Comparison of ENCODE assay signal across 8 cellular contexts in the genomic region with DNA sequence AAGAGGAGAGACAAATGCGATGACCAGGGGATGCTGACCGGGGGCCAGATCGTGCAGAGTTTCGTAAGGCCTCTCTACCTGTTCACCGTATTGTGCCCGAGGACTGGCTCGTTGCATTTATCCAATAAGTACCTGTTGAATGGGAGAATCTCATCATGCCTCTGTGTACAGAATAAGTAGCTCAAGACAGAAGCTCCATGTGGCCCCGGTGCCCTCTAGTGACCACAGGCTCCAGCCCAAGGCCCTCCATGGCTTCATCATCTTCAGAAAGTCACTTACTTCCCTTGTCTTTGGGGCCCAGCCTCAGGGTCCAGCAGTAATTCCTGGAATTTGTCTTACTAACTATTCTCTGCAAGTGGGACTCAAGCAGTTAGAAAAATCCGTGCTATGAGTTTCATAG.
DNase-seq lines count a peak whose midpoint lies in the region; ATAC-seq, FAIRE-seq and TF ChIP-seq lines count a peak whose summit lies in the region.

No MANE protein-coding gene starts in this region.

- WGBS in heart left ventricle, 4 donors: 76 to 82% (median 81%) methylated on average over 9 of the region's 9 CpGs
- WGBS in neuronal stem cell (ENCODE audit: extremely low coverage in 2 of 2, insufficient read length in 2 of 2, insufficient replicate concordance in 1 of 2), 2 donors: no CpG with 5 or more reads among the region's 9 CpGs

- H3K4me3 Mint-ChIP-seq in endothelial cell (ENCODE audit: unreplicated experiment): no peak overlapping the region

- H3K4me1 Mint-ChIP-seq in endothelial cell (ENCODE audit: unreplicated experiment): no peaks in the 10 kb centered on the region

- H3K18ac ChIP-seq in neuronal stem cell (ENCODE audit: low read length): no peak overlapping the region

- no peak overlapping the region for H4K91ac ChIP-seq in neuronal stem cell (ENCODE audit: low read depth, low read length, poor library complexity)

- no peak overlapping the region for H3K4ac ChIP-seq in neuronal stem cell (ENCODE audit: low read length)

- no peak overlapping the region for H3K4me2 ChIP-seq in OCI-LY3 (ENCODE audit: low read length)
- no peak overlapping the region for H3K4me2 ChIP-seq in neuronal stem cell (ENCODE audit: insufficient read depth, low read length, poor library complexity, severe bottlenecking)

- TF ChIP-seq CTCF in heart left ventricle (IDR thresholded peaks at IDR 0.05): peak; percentile 22 to 65 (median 50)
- TF ChIP-seq CTCF in right atrium auricular region (IDR thresholded peaks at IDR 0.05): peak in 1 of 2 donors; percentile 64
- TF ChIP-seq CTCF in OCI-LY3 (IDR thresholded peaks at IDR 0.05; ENCODE audit: low read depth, low read length): peak; percentile 54
- TF ChIP-seq CTCF in endothelial cell (IDR thresholded peaks at IDR 0.05; ENCODE audit: unreplicated experiment): no peak

- DNase-seq in heart left ventricle (peak in 4 of 5 donors; percentile 18 to 44 (median 38)), right atrium auricular region (ENCODE audit: low spot score) (no peak), endothelial cell (ENCODE audit: low spot score) (peak; percentile 55), neuronal stem cell (ENCODE audit: low spot score) (peak; percentile 20), NCI-H2171 (lab: John Stamatoyannopoulos, UW) (no peak), SIG-M5 (lab: John Stamatoyannopoulos, UW) (no peak), GM19239 (ENCODE audit: insufficient read length, low spot score) (no peak)

- H3K27ac ChIP-seq in heart left ventricle: no peak overlapping the region
- no peak overlapping the region for H3K27ac ChIP-seq in right atrium auricular region
- no peak overlapping the region for H3K27ac ChIP-seq in OCI-LY3 (ENCODE audit: low read length)
- H3K27ac ChIP-seq in neuronal stem cell (replicated peaks; ENCODE audit: low read length): no peak overlapping the region

- H3K4me1 ChIP-seq in heart left ventricle (peaks cover 0 to 17% (median 2%) of the 10 kb centered on the region in 12 donors), right atrium auricular region (no peaks in the 10 kb centered on the region), OCI-LY3 (ENCODE audit: low read length) (peaks cover 13% of the 10 kb centered on the region), neuronal stem cell (ENCODE audit: control insufficient read depth in 2 of 2, insufficient read depth in 1 of 2, low read depth in 1 of 2, low read length in 2 of 2) (peaks cover 2 to 6% of the 10 kb centered on the region in 2 donors)

- TF ChIP-seq POLR2A in heart left ventricle (IDR thresholded peaks at IDR 0.05): no peak

- H2BK12ac ChIP-seq in neuronal stem cell (ENCODE audit: low read length): no peak overlapping the region

- H3K9ac ChIP-seq in OCI-LY3 (ENCODE audit: low read length) (no peak overlapping the region), neuronal stem cell (ENCODE audit: low read depth, low read length, poor library complexity) (no peak overlapping the region)

- no peaks in the 10 kb centered on the region for H3K36me3 Mint-ChIP-seq in endothelial cell (ENCODE audit: low read depth, unreplicated experiment)

- H3K36me3 ChIP-seq in heart left ventricle (peaks cover 0 to 5% (median 0%) of the 10 kb centered on the region in 9 donors), right atrium auricular region (no peaks in the 10 kb centered on the region), OCI-LY3 (replicated peaks; ENCODE audit: low read depth, low read length) (no peaks in the 10 kb centered on the region), neuronal stem cell (replicated peaks in 1 of 2; ENCODE audit: control insufficient read depth in 2 of 2, insufficient read depth in 2 of 2, low read length in 2 of 2) (no peaks in the 10 kb centered on the region)

- no peak overlapping the region for H2BK120ac ChIP-seq in neuronal stem cell (ENCODE audit: low read depth, low read length)

- no peaks in the 10 kb centered on the region for H3K9me3 Mint-ChIP-seq in endothelial cell (ENCODE audit: unreplicated experiment)

- peaks cover 2% of the 10 kb centered on the region for H3K79me1 ChIP-seq in neuronal stem cell (ENCODE audit: low read depth, low read length)

- H4K20me1 ChIP-seq in OCI-LY3 (ENCODE audit: insufficient read depth, low read length): no peaks in the 10 kb centered on the region

- H2BK15ac ChIP-seq in neuronal stem cell (ENCODE audit: low read length): no peak overlapping the region

- ATAC-seq in heart left ventricle: peak in 3 of 4 donors; percentile 73 to 80 (median 79)

- no peak overlapping the region for H2AK5ac ChIP-seq in neuronal stem cell (ENCODE audit: low read depth, low read length)

- intact Hi-C loops in heart left ventricle (cut with DNase I): loop anchor here in 8 of 10 donors (2.0 to 10.0 kb wide), 6 partner anchors 101 to 421 kb away; partner anchors contain the start of gene CHN2 (in 5 of the 8)

- H3K27me3 ChIP-seq in heart left ventricle (no peaks in the 10 kb centered on the region), right atrium auricular region (no peaks in the 10 kb centered on the region), OCI-LY3 (ENCODE audit: low read depth, low read length) (peaks cover 14% of the 10 kb centered on the region), neuronal stem cell (ENCODE audit: control insufficient read depth in 3 of 3, insufficient read depth in 3 of 3, low read depth in 1 of 3, low read length in 3 of 3) (no peaks in the 10 kb centered on the region)

- no peak overlapping the region for H2AFZ ChIP-seq in OCI-LY3 (ENCODE audit: low read depth, low read length)
- no peak overlapping the region for H2AFZ ChIP-seq in neuronal stem cell (ENCODE audit: low read length)

- no peaks in the 10 kb centered on the region for H3K9me3 ChIP-seq in heart left ventricle
- no peaks in the 10 kb centered on the region for H3K9me3 ChIP-seq in right atrium auricular region
- no peaks in the 10 kb centered on the region for H3K9me3 ChIP-seq in OCI-LY3 (ENCODE audit: insufficient read depth, low read length)
- peaks cover 0 to 1% of the 10 kb centered on the region in 2 donors for H3K9me3 ChIP-seq in neuronal stem cell (replicated peaks in 1 of 2; ENCODE audit: control insufficient read depth in 2 of 2, insufficient read depth in 1 of 2, low read depth in 1 of 2, low read length in 2 of 2)

- no peak for FAIRE-seq in GM19239 (lab: Jason Lieb, UNC)

- no peaks in the 10 kb centered on the region for H3K27me3 Mint-ChIP-seq in endothelial cell (ENCODE audit: unreplicated experiment)

- no peaks in the 10 kb centered on the region for H3K79me2 ChIP-seq in OCI-LY3 (ENCODE audit: low read length)

- H3K14ac ChIP-seq in neuronal stem cell (ENCODE audit: low read length): no peak overlapping the region

- no peak overlapping the region for H3K23ac ChIP-seq in neuronal stem cell (ENCODE audit: low read depth, low read length, poor library complexity)

- no peak overlapping the region for H3K27ac Mint-ChIP-seq in endothelial cell (ENCODE audit: unreplicated experiment)

- H3K4me3 ChIP-seq in heart left ventricle (no peak overlapping the region), right atrium auricular region (no peak overlapping the region), OCI-LY3 (ENCODE audit: low read length) (no peak overlapping the region), neuronal stem cell (ENCODE audit: low read length in 2 of 2) (no peak overlapping the region)

- H4K8ac ChIP-seq in neuronal stem cell (ENCODE audit: low read depth, low read length): no peak overlapping the region

- H2BK5ac ChIP-seq in neuronal stem cell (ENCODE audit: low read length): no peak overlapping the region

Comparison
In these comparisons a context has a peak if more than half of its experiments do, and no peak if none do; other contexts are left out.
1. DNase-seq: peak in heart left ventricle (4 of 5), endothelial cell (single experiment) and neuronal stem cell (single experiment); none in right atrium auricular region (single experiment), NCI-H2171 (single experiment), SIG-M5 (single experiment) and GM19239 (single experiment).